In genomic region chr1:171736204-171736603, GRCh38 we compare ENCODE assay signal across 23 cellular contexts.
"Had no signal": no experiment of that assay in that cellular context is flagged by ENCODE, and none has a peak within 500 bp of the region (broad histone marks: within the 10 kb centered on the region; RNA-seq: fewer than 3 reads in every experiment).

No MANE protein-coding gene starts in this region.

- H3K4me3 ChIP-seq: esophagus muscularis mucosa, gastroesophageal sphincter, heart left ventricle, hepatocyte, left lung, mucosa of descending colon, right lobe of liver had no signal

- H3K4me1 ChIP-seq: parathyroid adenoma had no signal

- H3K27ac ChIP-seq: esophagus muscularis mucosa, foreskin keratinocyte, gastroesophageal sphincter, hepatocyte, parathyroid adenoma, right lobe of liver had no signal

- DNase-seq: effector memory CD4-positive, alpha-beta T cell; foreskin keratinocyte; heart left ventricle; left cardiac atrium; left lung; mesenchymal stem cell; mucosa of descending colon; naive B cell; right lobe of liver; small intestine; stimulated activated CD4-positive, alpha-beta T cell treated with anti-CD3 and anti-CD28 coated beads, Interleukin-15, amount 100 ng/mL, for 24 hours; stimulated activated CD4-positive, alpha-beta T cell treated with anti-CD3 and anti-CD28 coated beads, Interleukin-2, amount 100 ng/mL, for 48 hours; stimulated activated naive B cell treated with anti-CD40 and anti-IgM and Interleukin-4, amounts not matched to agents 10 μg/mL and 1 μg/mL and 100 μg/mL, for 72 hours; trophoblast cell had no signal

- H3K27ac Mint-ChIP-seq: mesothelial cell of epicardium; progenitor cell of endocrine pancreas; stimulated activated naive B cell treated with anti-CD40 and anti-IgM and Interleukin-4, amounts not matched to agents 10 μg/mL and 1 μg/mL and 100 μg/mL, for 72 hours had no signal

- H3K9me3 ChIP-seq: esophagus muscularis mucosa, gastroesophageal sphincter, heart left ventricle, left lung, mucosa of descending colon, right lobe of liver had no signal

- ATAC-seq: foreskin keratinocyte; gastroesophageal sphincter; heart left ventricle; left cardiac atrium; left lung; mucosa of descending colon; natural killer cell treated with Interleukin-12 subunit alpha and Interleukin-12 subunit beta and Interleukin-15 and Interleukin-18, amount 100 ng/mL, for 72 hours; right lobe of liver; stimulated activated naive B cell treated with anti-CD40 and anti-IgM and Interleukin-4, amounts not matched to agents 10 μg/mL and 1 μg/mL and 100 μg/mL, for 72 hours had no signal

- H3K27me3 ChIP-seq: esophagus muscularis mucosa, foreskin keratinocyte, gastroesophageal sphincter, heart left ventricle, hepatocyte, left lung, right lobe of liver had no signal

- H3K27me3 Mint-ChIP-seq: naive B cell; natural killer cell treated with Interleukin-12 subunit alpha and Interleukin-12 subunit beta and Interleukin-15 and Interleukin-18, amount 100 ng/mL, for 72 hours; progenitor cell of endocrine pancreas; stimulated activated naive B cell treated with anti-CD40 and anti-IgM and Interleukin-4, amounts not matched to agents 10 μg/mL and 1 μg/mL and 100 μg/mL, for 72 hours; stimulated activated naive CD8-positive, alpha-beta T cell treated with anti-CD3 and anti-CD28 coated beads, Interleukin-15, Interleukin-2, amounts not matched to agents 100 ng/mL and 50 ng/mL, for 24 hours had no signal

- H3K4me3 Mint-ChIP-seq: mesothelial cell of epicardium; natural killer cell treated with Interleukin-12 subunit alpha and Interleukin-12 subunit beta and Interleukin-15 and Interleukin-18, amount 100 ng/mL, for 72 hours; neural crest cell; stimulated activated naive B cell treated with anti-CD40 and anti-IgM and Interleukin-4, amounts not matched to agents 10 μg/mL and 1 μg/mL and 100 μg/mL, for 72 hours; stimulated activated naive CD8-positive, alpha-beta T cell treated with anti-CD3 and anti-CD28 coated beads, Interleukin-15, Interleukin-2, amounts not matched to agents 100 ng/mL and 50 ng/mL, for 24 hours had no signal

- H3K9me3 Mint-ChIP-seq: mesothelial cell of epicardium; naive B cell; natural killer cell treated with Interleukin-12 subunit alpha and Interleukin-12 subunit beta and Interleukin-15 and Interleukin-18, amount 100 ng/mL, for 72 hours; neural crest cell; stimulated activated naive B cell treated with anti-CD40 and anti-IgM and Interleukin-4, amounts not matched to agents 10 μg/mL and 1 μg/mL and 100 μg/mL, for 72 hours; stimulated activated naive CD8-positive, alpha-beta T cell treated with anti-CD3 and anti-CD28 coated beads, Interleukin-15, Interleukin-2, amounts not matched to agents 100 ng/mL and 50 ng/mL, for 24 hours had no signal
